ENCODE assay signal across 8 cellular contexts in genomic region chr19:3572132-3572854, GRCh38.
A peak's percentile ranks its signal among the peaks of the same experiment; 100 is the strongest.
DNase-seq lines count a peak whose midpoint lies in the region; ATAC-seq lines count a peak whose summit lies in the region.

No MANE protein-coding gene starts in this region.

- ATAC-seq in HG02610 (IDR thresholded peaks at IDR 0.05; ENCODE audit: unreplicated experiment) = peak; percentile 95

- peak overlapping the region; percentile 58 for H3K4me3 ChIP-seq in SK-N-MC

- H3K36me3 ChIP-seq in SK-N-MC (ENCODE audit: insufficient read depth, low read length) = peaks cover 25% of the 10 kb centered on the region; the same call in 1 of the 2 replicates

- no peak overlapping the region for H3K9ac ChIP-seq in SK-N-MC (ENCODE audit: insufficient read length)

- DNase-seq in GM03348 (ENCODE audit: low spot score) (peak; percentile 99), NCI-H1048 (lab: John Stamatoyannopoulos, UW) (peak; percentile 97), SK-N-MC (ENCODE audit: low read depth, low spot score) (peak; percentile 90), germinal center (ENCODE audit: low spot score) (peak; percentile 98), non-pigmented ciliary epithelial cell (ENCODE audit: low read depth) (peak; percentile 99), substantia nigra (lab: John Stamatoyannopoulos, UW) (peak; percentile 87 to 100 (median 100))
- DNase-seq in activated naive CD4-positive, alpha-beta T cell treated with anti-CD3 and anti-CD28 coated beads, Interleukin-2, amount 50 U/mL, for 16 hours = peak; percentile 100

- no peak overlapping the region for H3K27ac ChIP-seq in SK-N-MC
- peak overlapping the region; percentile 93 for H3K27ac ChIP-seq in substantia nigra (ENCODE audit: low read depth, low read length, poor library complexity, severe bottlenecking)

- H3K9me3 ChIP-seq in SK-N-MC (ENCODE audit: low read depth, low read length) = no peaks in the 10 kb centered on the region
